ENCODE assay signal across 19 cellular contexts in genomic region chr14:23086565-23086964, GRCh38. TPM values are rescaled to one million over a fixed set of nuclear protein-coding genes. Genes with fewer than 3 reads are reported as not detected.
A peak's percentile ranks its signal among the peaks of the same experiment; 100 is the strongest.
DNase-seq lines count a peak whose midpoint lies in the region; ATAC-seq, FAIRE-seq and TF ChIP-seq lines count a peak whose summit lies in the region.
"Had no signal": no experiment of that assay in that cellular context is flagged by ENCODE, and none has a peak within 500 bp of the region (broad histone marks: within the 10 kb centered on the region; RNA-seq: fewer than 3 reads in every experiment).

No MANE protein-coding gene starts in this region.

- H3K9me3 ChIP-seq in GM23248 (ENCODE audit: low read depth) (no peaks in the 10 kb centered on the region), K562 (replicated peaks; ENCODE audit: control insufficient read depth, insufficient read depth, low read depth, low read length) (no peaks in the 10 kb centered on the region), mucosa of descending colon (no peaks in the 10 kb centered on the region)
- H3K9me3 ChIP-seq: A549; BLaER1 treated with 17β-estradiol and CSF1 and Interleukin-3, amounts not matched to agents 10 nM and 100 nM had no signal

- H3K9me3 Mint-ChIP-seq in activated T-helper 2 cell treated with anti-CD3 and anti-CD28 coated beads, Interferon-gamma antibody, Interleukin-2, Interleukin-4, amounts not matched to agents 10 μg/mL and 5 μg/mL and 100 μg/mL, durations not matched to agents 14 hours and 24 hours and 36 hours = no peaks in the 10 kb centered on the region

- TF ChIP-seq RAD21 in K562 (CRISPR knock-in tag; conservative IDR thresholded peaks at IDR 0.05 in 1 of 2, IDR thresholded peaks at IDR 0.05 in 1 of 2) = no peak

- H3F3A ChIP-seq in GM23248 (ENCODE audit: insufficient read depth) = peaks cover 59% of the 10 kb centered on the region

- in situ Hi-C loops in GM23248 (cut with MboI) = no loop called here
- in situ Hi-C loops in K562 (cut with MboI) = no loop called here

- H3K27ac ChIP-seq in GM23248 (peak overlapping the region; percentile 73), K562 (ENCODE audit: extremely low read depth, low read depth, low read length) (no peak overlapping the region; the same call in 2 of the 3 replicates)
- H3K27ac ChIP-seq: A549 had no signal

- no peak for TF ChIP-seq EP300 in K562 (IDR thresholded peaks at IDR 0.05; ENCODE audit: low read length)

- H3K4me1 ChIP-seq in GM23248 (ENCODE audit: insufficient read depth) (peaks cover 19% of the 10 kb centered on the region), K562 (replicated peaks in 1 of 2; ENCODE audit: control insufficient read depth in 2 of 2, insufficient read depth in 2 of 2, low read length in 2 of 2) (no peaks in the 10 kb centered on the region), mucosa of descending colon (ENCODE audit: low read depth) (no peaks in the 10 kb centered on the region)
- H3K4me1 ChIP-seq: A549 had no signal

- peak; percentile 43 for DNase-seq in activated CD8-positive, alpha-beta memory T cell treated with anti-CD3 and anti-CD28 coated beads, Interleukin-2, amount 50 U/mL, for 48 hours
- DNase-seq in activated CD8-positive, alpha-beta memory T cell treated with anti-CD3 and anti-CD28 coated beads, Interleukin-2, amount 50 U/mL, for 4 hours = no peak
- DNase-seq in GM23248 (no peak), K562 (ENCODE audit: extremely low read depth in 1 of 4, low spot score in 3 of 4) (no peak), mucosa of descending colon (no peak)
- DNase-seq in activated T-helper 2 cell treated with anti-CD3 and anti-CD28 coated beads, Interferon-gamma antibody, Interleukin-2, Interleukin-4, amounts not matched to agents 10 μg/mL and 5 μg/mL and 100 μg/mL, durations not matched to agents 14 hours and 24 hours and 36 hours (ENCODE audit: low spot score) = no peak
- DNase-seq: DMS79 treated with DMSO at 0.1 percent for 48 hours, GOT3, KBM-7, NCI-H1048, NCI-H1436 treated with DMSO at 0.1 percent for 48 hours, NCI-H2029 treated with DMSO at 0.1 percent for 48 hours, NCI-H2171 treated with DMSO at 0.1 percent for 48 hours, NCI-H510A treated with DMSO at 0.1 percent for 48 hours had no signal

- intact Hi-C loops in K562 (cut with micrococcal nuclease) (no loop called here), mucosa of descending colon (cut with DNase I, micrococcal nuclease) (no loop called here)
- intact Hi-C loops in activated T-helper 2 cell treated with anti-CD3 and anti-CD28 coated beads, Interferon-gamma antibody, Interleukin-2, Interleukin-4, amounts not matched to agents 10 μg/mL and 5 μg/mL and 100 μg/mL, durations not matched to agents 14 hours and 24 hours and 36 hours (cut with micrococcal nuclease) = no loop called here

- peaks cover 30% of the 10 kb centered on the region for H3K4me1 Mint-ChIP-seq in activated T-helper 2 cell treated with anti-CD3 and anti-CD28 coated beads, Interferon-gamma antibody, Interleukin-2, Interleukin-4, amounts not matched to agents 10 μg/mL and 5 μg/mL and 100 μg/mL, durations not matched to agents 14 hours and 24 hours and 36 hours (ENCODE audit: low read depth)

- H3K4me2 ChIP-seq in GM23248 (ENCODE audit: unreplicated experiment) = no peak overlapping the region
- no peak overlapping the region for H3K4me2 ChIP-seq in K562 (ENCODE audit: insufficient read depth, low read length)
- H3K4me2 ChIP-seq: A549 had no signal

- ATAC-seq in K562 = no peak
- ATAC-seq in mucosa of descending colon = peak; percentile 57
- ATAC-seq in esophagus mucosa = no peak
- no peak for ATAC-seq in GM21381 (IDR thresholded peaks at IDR 0.05; ENCODE audit: unreplicated experiment)
- ATAC-seq: A549 had no signal

- no peak for TF ChIP-seq CTCF in K562 (IDR thresholded peaks at IDR 0.05 in 2 of 3, conservative IDR thresholded peaks at IDR 0.05 in 1 of 3; ENCODE audit: insufficient read depth in 2 of 3, low read depth in 1 of 3, low read length in 3 of 3)
- no peak for TF ChIP-seq CTCF in mucosa of descending colon (IDR thresholded peaks at IDR 0.05)

- H3K79me2 ChIP-seq in GM23248 (ENCODE audit: insufficient read depth) (peaks cover 92% of the 10 kb centered on the region), K562 (ENCODE audit: control insufficient read depth, insufficient read depth, low read length) (peaks cover 18% of the 10 kb centered on the region; the same call in 2 of the 3 replicates)

- no peaks in the 10 kb centered on the region for H3K9me1 ChIP-seq in K562 (ENCODE audit: control insufficient read depth, insufficient read depth, low read length)

- no peaks in the 10 kb centered on the region for H3K9me2 ChIP-seq in GM23248 (ENCODE audit: insufficient read depth)

- H4K20me1 ChIP-seq in GM23248 (ENCODE audit: insufficient read depth) (0 out of 2 replicates have a peak, but pooled peaks cover 3% of the 10 kb centered on the region), K562 (replicated peaks; ENCODE audit: control insufficient read depth, insufficient read depth, low read length) (no peaks in the 10 kb centered on the region)

- H2AFZ ChIP-seq in GM23248 = no peak overlapping the region
- no peak overlapping the region for H2AFZ ChIP-seq in K562 (ENCODE audit: low read depth, low read length)

- no TSS peak for BruUV-seq in K562 (replicated peaks; lab: Mats Ljungman, UMichigan)

- CTCF ChIA-PET in K562 (lab: Yijun Ruan, JAX; ENCODE audit: low intra/inter-chr PET ratio) = no interaction called here

- H3K4me3 ChIP-seq in GM23248 (no peak overlapping the region), K562 (no peak overlapping the region), mucosa of descending colon (no peak overlapping the region)
- H3K4me3 ChIP-seq: A549; BLaER1 treated with 17β-estradiol and CSF1 and Interleukin-3, amounts not matched to agents 10 nM and 100 nM had no signal

- FAIRE-seq in K562 (lab: Jason Lieb, UNC) = peak; percentile 61
- FAIRE-seq: A549 had no signal

- no peak overlapping the region for H3K27ac Mint-ChIP-seq in activated T-helper 2 cell treated with anti-CD3 and anti-CD28 coated beads, Interferon-gamma antibody, Interleukin-2, Interleukin-4, amounts not matched to agents 10 μg/mL and 5 μg/mL and 100 μg/mL, durations not matched to agents 14 hours and 24 hours and 36 hours

- H3K36me3 Mint-ChIP-seq in activated T-helper 2 cell treated with anti-CD3 and anti-CD28 coated beads, Interferon-gamma antibody, Interleukin-2, Interleukin-4, amounts not matched to agents 10 μg/mL and 5 μg/mL and 100 μg/mL, durations not matched to agents 14 hours and 24 hours and 36 hours (ENCODE audit: low read depth) = peaks cover 68% of the 10 kb centered on the region

- WGBS in GM23248 (ENCODE audit: low coverage in 1 of 2, low lambda C conversion rate in 2 of 2, missing lambda C conversion rate in 2 of 2), 2 experiments = 88 to 100% methylated on average over 1 of the region's 1 CpG
- WGBS in K562 (ENCODE audit: insufficient coverage, low coverage, missing lambda C conversion rate) = 80% methylated on average over 1 of the region's 1 CpG

- H3K9ac ChIP-seq in GM23248 (no peak overlapping the region; the same call in 1 of the 2 replicates), K562 (ENCODE audit: insufficient read depth in 1 of 2, low read depth in 2 of 2, low read length in 2 of 2) (no peak overlapping the region)

- H3K27me3 ChIP-seq in GM23248 (replicated peaks; ENCODE audit: insufficient read depth) (no peaks in the 10 kb centered on the region), K562 (ENCODE audit: control insufficient read depth in 2 of 2, insufficient read depth in 2 of 2, low read length in 2 of 2) (no peaks in the 10 kb centered on the region)
- H3K27me3 ChIP-seq: BLaER1 treated with 17β-estradiol and CSF1 and Interleukin-3, amounts not matched to agents 10 nM and 100 nM had no signal

- POLR2A ChIA-PET in K562 (lab: Yijun Ruan, JAX) = interaction anchor here (1.1 to 2.4 kb wide), 3 partner anchors 8 to 23 kb away, joined by 3 to 11 read pairs (median 4); partner anchors contain the start of genes ACIN1 and C14orf119

- H3K27me3 Mint-ChIP-seq in activated T-helper 2 cell treated with anti-CD3 and anti-CD28 coated beads, Interferon-gamma antibody, Interleukin-2, Interleukin-4, amounts not matched to agents 10 μg/mL and 5 μg/mL and 100 μg/mL, durations not matched to agents 14 hours and 24 hours and 36 hours (ENCODE audit: low read depth) = no peaks in the 10 kb centered on the region

- no peak overlapping the region for H3K4me3 Mint-ChIP-seq in activated T-helper 2 cell treated with anti-CD3 and anti-CD28 coated beads, Interferon-gamma antibody, Interleukin-2, Interleukin-4, amounts not matched to agents 10 μg/mL and 5 μg/mL and 100 μg/mL, durations not matched to agents 14 hours and 24 hours and 36 hours (ENCODE audit: low read depth)

- H3K36me3 ChIP-seq in GM23248 (ENCODE audit: low read depth) (peaks cover 78% of the 10 kb centered on the region), K562 (ENCODE audit: control insufficient read depth, insufficient read depth, low read length) (peaks cover 98% of the 10 kb centered on the region), mucosa of descending colon (ENCODE audit: low read depth) (peaks cover 14% of the 10 kb centered on the region)

- TF ChIP-seq POLR2A in K562 (conservative IDR thresholded peaks at IDR 0.05) = no peak

RNA-seq across cellular contexts. Expression of gene ACIN1, which starts 8.4 kb away (rescaled TPM):
- total RNA-seq in GM23248 (2014; rRNA removed; shearing (Covaris generic)) = 61.0 and 63.7 TPM in 2 replicates
- polyA plus RNA-seq in GM23248 (2016; fragmentation: Nextera tagmentation; extraction: Ambion mirVana) (28.8 and 35.5 TPM in 2 replicates), K562 (2011; rRNA removed) (129 and 157 TPM in 2 replicates), K562 (2014; fragmentation: Illumina TruSeq; extraction: Trizol) (180 and 196 TPM in 2 replicates), K562 (2014; fragmentation: Nextera tagmentation; extraction: Ambion mirVana) (1 to 10 TPM; 5.0 TPM), K562 (2014; rRNA removed) (156 and 184 TPM in 2 replicates)
- total RNA-seq in K562 (2011; cell fraction: chromatin; rRNA removed; ENCODE audit: low replicate concordance) = 555 and 556 TPM in 2 replicates
- 273 and 282 TPM in 2 replicates for total RNA-seq in K562 (2011; cell fraction: nucleolus; rRNA removed)
- total RNA-seq in K562 (2011; cell fraction: nucleoplasm; rRNA removed) = 463 and 596 TPM in 2 replicates
- total RNA-seq in K562 (2014; rRNA removed) (121 and 145 TPM in 2 replicates), K562 (2014; rRNA removed; fragmentation: Illumina TruSeq; extraction: Trizol) (110 and 123 TPM in 2 replicates), K562 (2015; rRNA removed; fragmentation: Illumina TruSeq; extraction: Trizol) (141 and 147 TPM in 2 replicates), K562 (2021) (151 and 163 TPM in 2 replicates), mucosa of descending colon (100 to 1,000 TPM; 143 to 172 (median 170) TPM), esophagus mucosa (82.5 TPM)
- polyA plus RNA-seq in K562 (2011; cell fraction: cytosol; rRNA removed) = 70.8 and 83.1 TPM in 2 replicates
- polyA plus RNA-seq in K562 (2011; cell fraction: nucleus; rRNA removed) = 696 and 714 TPM in 2 replicates
- polyA plus RNA-seq in K562 (2012) = 121 and 135 TPM in 2 replicates
- polyA minus RNA-seq in K562 (2011; rRNA and poly(A)+ RNA removed) = 147 and 171 TPM in 2 replicates
- polyA minus RNA-seq in K562 (2011; cell fraction: cytosol; rRNA and poly(A)+ RNA removed) = 77.6 and 81.5 TPM in 2 replicates
- polyA minus RNA-seq in K562 (2011; cell fraction: nucleus; rRNA and poly(A)+ RNA removed) = 198 and 296 TPM in 2 replicates
- 209 and 213 TPM in 2 replicates for total RNA-seq in activated T-helper 2 cell treated with anti-CD3 and anti-CD28 coated beads, Interferon-gamma antibody, Interleukin-2, Interleukin-4, amounts not matched to agents 10 μg/mL and 5 μg/mL and 100 μg/mL, durations not matched to agents 14 hours and 24 hours and 36 hours

RNA-seq across cellular contexts. Expression of gene C14orf119, which starts 8.7 kb away (rescaled TPM):
- 48.7 and 55.5 TPM in 2 replicates for total RNA-seq in GM23248 (2014; rRNA removed; shearing (Covaris generic))
- polyA plus RNA-seq in GM23248 (2016; fragmentation: Nextera tagmentation; extraction: Ambion mirVana) (157 and 166 TPM in 2 replicates), K562 (2011; rRNA removed) (82.0 and 84.8 TPM in 2 replicates), K562 (2014; fragmentation: Illumina TruSeq; extraction: Trizol) (37.9 and 39.3 TPM in 2 replicates), K562 (2014; fragmentation: Nextera tagmentation; extraction: Ambion mirVana) (100 to 1,000 TPM; 249 to 251 TPM), K562 (2014; rRNA removed) (48.5 and 51.8 TPM in 2 replicates)
- 25.2 and 42.1 TPM in 2 replicates for total RNA-seq in K562 (2011; cell fraction: chromatin; rRNA removed; ENCODE audit: low replicate concordance)
- 42.1 and 47.4 TPM in 2 replicates for total RNA-seq in K562 (2011; cell fraction: nucleolus; rRNA removed)
- 29.2 and 32.1 TPM in 2 replicates for total RNA-seq in K562 (2011; cell fraction: nucleoplasm; rRNA removed)
- total RNA-seq in K562 (2014; rRNA removed) (36.7 and 38.1 TPM in 2 replicates), K562 (2014; rRNA removed; fragmentation: Illumina TruSeq; extraction: Trizol) (61.2 and 68.8 TPM in 2 replicates), K562 (2015; rRNA removed; fragmentation: Illumina TruSeq; extraction: Trizol) (44.1 and 44.7 TPM in 2 replicates), K562 (2021) (46.0 and 47.6 TPM in 2 replicates), mucosa of descending colon (10 to 100 TPM; 46.6 to 48.3 (median 48.0) TPM), esophagus mucosa (34.7 TPM)
- polyA plus RNA-seq in K562 (2011; cell fraction: cytosol; rRNA removed) = 79.2 and 90.6 TPM in 2 replicates
- 90.4 and 124 TPM in 2 replicates for polyA plus RNA-seq in K562 (2011; cell fraction: nucleus; rRNA removed)
- polyA plus RNA-seq in K562 (2012) = 41.6 and 66.7 TPM in 2 replicates
- polyA minus RNA-seq in K562 (2011; rRNA and poly(A)+ RNA removed) = 61.4 and 78.9 TPM in 2 replicates
- 13.7 and 28.6 TPM in 2 replicates for polyA minus RNA-seq in K562 (2011; cell fraction: cytosol; rRNA and poly(A)+ RNA removed)
- 7.8 and 20.5 TPM in 2 replicates for polyA minus RNA-seq in K562 (2011; cell fraction: nucleus; rRNA and poly(A)+ RNA removed)
- total RNA-seq in activated T-helper 2 cell treated with anti-CD3 and anti-CD28 coated beads, Interferon-gamma antibody, Interleukin-2, Interleukin-4, amounts not matched to agents 10 μg/mL and 5 μg/mL and 100 μg/mL, durations not matched to agents 14 hours and 24 hours and 36 hours = 57.7 and 65.2 TPM in 2 replicates

RNA-seq across cellular contexts. Expression of gene CIROP, which starts 18.2 kb away (rescaled TPM):
- not detected in 2 replicates for total RNA-seq in GM23248 (2014; rRNA removed; shearing (Covaris generic))
- polyA plus RNA-seq in GM23248 (2016; fragmentation: Nextera tagmentation; extraction: Ambion mirVana) (0.09 TPM in 1 of 2 replicates, not detected in the other), K562 (2011; rRNA removed) (not detected in 2 replicates), K562 (2014; fragmentation: Illumina TruSeq; extraction: Trizol) (not detected in 2 replicates), K562 (2014; fragmentation: Nextera tagmentation; extraction: Ambion mirVana) (not detected), K562 (2014; rRNA removed) (not detected in 2 replicates)
- total RNA-seq in K562 (2011; cell fraction: chromatin; rRNA removed; ENCODE audit: low replicate concordance) = not detected in 2 replicates
- not detected in 2 replicates for total RNA-seq in K562 (2011; cell fraction: nucleolus; rRNA removed)
- not detected in 2 replicates for total RNA-seq in K562 (2011; cell fraction: nucleoplasm; rRNA removed)
- total RNA-seq in K562 (2014; rRNA removed) (not detected in 2 replicates), K562 (2014; rRNA removed; fragmentation: Illumina TruSeq; extraction: Trizol) (not detected in 2 replicates), K562 (2015; rRNA removed; fragmentation: Illumina TruSeq; extraction: Trizol) (not detected in 2 replicates), K562 (2021) (not detected in 2 replicates), mucosa of descending colon (under 1 TPM in 1 of 3 donors, not detected in 2; 0.13 TPM), esophagus mucosa (not detected)
- not detected in 2 replicates for polyA plus RNA-seq in K562 (2011; cell fraction: cytosol; rRNA removed)
- polyA plus RNA-seq in K562 (2011; cell fraction: nucleus; rRNA removed) = not detected in 2 replicates
- not detected in 2 replicates for polyA plus RNA-seq in K562 (2012)
- polyA minus RNA-seq in K562 (2011; rRNA and poly(A)+ RNA removed) = not detected in 2 replicates
- not detected in 2 replicates for polyA minus RNA-seq in K562 (2011; cell fraction: cytosol; rRNA and poly(A)+ RNA removed)
- not detected in 2 replicates for polyA minus RNA-seq in K562 (2011; cell fraction: nucleus; rRNA and poly(A)+ RNA removed)
- not detected in 2 replicates for total RNA-seq in activated T-helper 2 cell treated with anti-CD3 and anti-CD28 coated beads, Interferon-gamma antibody, Interleukin-2, Interleukin-4, amounts not matched to agents 10 μg/mL and 5 μg/mL and 100 μg/mL, durations not matched to agents 14 hours and 24 hours and 36 hours
- total RNA-seq: G401 had no signal
- polyA plus RNA-seq: A549 had no signal

RNA-seq across cellular contexts. Expression of gene CDH24, which starts 29.2 kb away (rescaled TPM):
- total RNA-seq in GM23248 (2014; rRNA removed; shearing (Covaris generic)) = 3.8 and 5.6 TPM in 2 replicates
- polyA plus RNA-seq in GM23248 (2016; fragmentation: Nextera tagmentation; extraction: Ambion mirVana) (1.0 and 1.5 TPM in 2 replicates), K562 (2011; rRNA removed) (6.5 and 11.1 TPM in 2 replicates), K562 (2014; fragmentation: Illumina TruSeq; extraction: Trizol) (8.1 and 9.2 TPM in 2 replicates), K562 (2014; fragmentation: Nextera tagmentation; extraction: Ambion mirVana) (under 1 TPM; 0.04 to 0.10 TPM), K562 (2014; rRNA removed) (15.5 and 16.2 TPM in 2 replicates)
- total RNA-seq in K562 (2011; cell fraction: chromatin; rRNA removed; ENCODE audit: low replicate concordance) = 31.5 and 72.4 TPM in 2 replicates
- 45.5 and 46.5 TPM in 2 replicates for total RNA-seq in K562 (2011; cell fraction: nucleolus; rRNA removed)
- total RNA-seq in K562 (2011; cell fraction: nucleoplasm; rRNA removed) = 33.9 and 37.3 TPM in 2 replicates
- total RNA-seq in K562 (2014; rRNA removed) (4.9 and 6.6 TPM in 2 replicates), K562 (2014; rRNA removed; fragmentation: Illumina TruSeq; extraction: Trizol) (2.4 and 3.0 TPM in 2 replicates), K562 (2015; rRNA removed; fragmentation: Illumina TruSeq; extraction: Trizol) (3.6 and 4.0 TPM in 2 replicates), K562 (2021) (11.1 and 12.8 TPM in 2 replicates), mucosa of descending colon (1 to 10 TPM; 2.7 to 4.8 (median 4.4) TPM), esophagus mucosa (3.4 TPM)
- polyA plus RNA-seq in K562 (2011; cell fraction: cytosol; rRNA removed) = 10.1 and 17.2 TPM in 2 replicates
- polyA plus RNA-seq in K562 (2011; cell fraction: nucleus; rRNA removed) = 66.1 and 112 TPM in 2 replicates
- polyA plus RNA-seq in K562 (2012) = 7.5 and 9.6 TPM in 2 replicates
- polyA minus RNA-seq in K562 (2011; rRNA and poly(A)+ RNA removed) = 3.6 and 5.3 TPM in 2 replicates
- polyA minus RNA-seq in K562 (2011; cell fraction: cytosol; rRNA and poly(A)+ RNA removed) = 4.9 and 7.6 TPM in 2 replicates
- 8.7 and 10.5 TPM in 2 replicates for polyA minus RNA-seq in K562 (2011; cell fraction: nucleus; rRNA and poly(A)+ RNA removed)
- total RNA-seq in activated T-helper 2 cell treated with anti-CD3 and anti-CD28 coated beads, Interferon-gamma antibody, Interleukin-2, Interleukin-4, amounts not matched to agents 10 μg/mL and 5 μg/mL and 100 μg/mL, durations not matched to agents 14 hours and 24 hours and 36 hours = 1.4 and 2.1 TPM in 2 replicates

RNA-seq across cellular contexts. Expression of gene CEBPE, which starts 32.5 kb away (rescaled TPM):
- not detected in 2 replicates for total RNA-seq in GM23248 (2014; rRNA removed; shearing (Covaris generic))
- polyA plus RNA-seq in GM23248 (2016; fragmentation: Nextera tagmentation; extraction: Ambion mirVana) (not detected in 2 replicates), K562 (2011; rRNA removed) (0.09 TPM in 1 of 2 replicates, not detected in the other), K562 (2014; fragmentation: Illumina TruSeq; extraction: Trizol) (not detected in 2 replicates), K562 (2014; fragmentation: Nextera tagmentation; extraction: Ambion mirVana) (not detected), K562 (2014; rRNA removed) (0.12 and 0.15 TPM in 2 replicates)
- total RNA-seq in K562 (2011; cell fraction: chromatin; rRNA removed; ENCODE audit: low replicate concordance) = not detected in 2 replicates
- not detected in 2 replicates for total RNA-seq in K562 (2011; cell fraction: nucleolus; rRNA removed)
- not detected in 2 replicates for total RNA-seq in K562 (2011; cell fraction: nucleoplasm; rRNA removed)
- total RNA-seq in K562 (2014; rRNA removed) (0.09 TPM in 1 of 2 replicates, not detected in the other), K562 (2014; rRNA removed; fragmentation: Illumina TruSeq; extraction: Trizol) (not detected in 2 replicates), K562 (2015; rRNA removed; fragmentation: Illumina TruSeq; extraction: Trizol) (not detected in 2 replicates), K562 (2021) (0.13 and 0.16 TPM in 2 replicates), mucosa of descending colon (not detected), esophagus mucosa (not detected)
- 0.09 and 0.12 TPM in 2 replicates for polyA plus RNA-seq in K562 (2011; cell fraction: cytosol; rRNA removed)
- polyA plus RNA-seq in K562 (2011; cell fraction: nucleus; rRNA removed) = not detected in 2 replicates
- 0.18 TPM in 1 of 2 replicates, not detected in the other for polyA plus RNA-seq in K562 (2012)
- not detected in 2 replicates for polyA minus RNA-seq in K562 (2011; rRNA and poly(A)+ RNA removed)
- not detected in 2 replicates for polyA minus RNA-seq in K562 (2011; cell fraction: cytosol; rRNA and poly(A)+ RNA removed)
- not detected in 2 replicates for polyA minus RNA-seq in K562 (2011; cell fraction: nucleus; rRNA and poly(A)+ RNA removed)
- not detected in 2 replicates for total RNA-seq in activated T-helper 2 cell treated with anti-CD3 and anti-CD28 coated beads, Interferon-gamma antibody, Interleukin-2, Interleukin-4, amounts not matched to agents 10 μg/mL and 5 μg/mL and 100 μg/mL, durations not matched to agents 14 hours and 24 hours and 36 hours
- total RNA-seq: G401 had no signal
